In genomic region chr13:45133396-45134118, GRCh38 we compare ENCODE assay signal across 31 cellular contexts. TPM values are rescaled to one million over a fixed set of nuclear protein-coding genes. Genes with fewer than 3 reads are reported as not detected.
DNase-seq lines count a peak whose midpoint lies in the region; ATAC-seq, FAIRE-seq and TF ChIP-seq lines count a peak whose summit lies in the region.
"Had no signal": no experiment of that assay in that cellular context is flagged by ENCODE, and none has a peak within 500 bp of the region (broad histone marks: within the 10 kb centered on the region; RNA-seq: fewer than 3 reads in every experiment).

No MANE protein-coding gene starts in this region.

- no peak for TF ChIP-seq RAD21 in IMR-90 (IDR thresholded peaks at IDR 0.05; ENCODE audit: low read length)
- TF ChIP-seq RAD21 in K562 (CRISPR knock-in tag; conservative IDR thresholded peaks at IDR 0.05 in 1 of 2, IDR thresholded peaks at IDR 0.05 in 1 of 2): no peak

- H3K9me3 ChIP-seq in BE2C (no peaks in the 10 kb centered on the region; the same call in none of the 2 replicates), IMR-90 (ENCODE audit: control insufficient read depth, insufficient read depth, low read length) (0 out of 2 replicates have a peak, but pooled peaks cover 3% of the 10 kb centered on the region), K562 (replicated peaks; ENCODE audit: control insufficient read depth, insufficient read depth, low read depth, low read length) (no peaks in the 10 kb centered on the region), neuronal stem cell (replicated peaks in 1 of 2; ENCODE audit: control insufficient read depth in 2 of 2, insufficient read depth in 1 of 2, low read depth in 1 of 2, low read length in 2 of 2) (peaks cover 2 to 6% of the 10 kb centered on the region in 2 donors)
- H3K9me3 ChIP-seq: adrenal gland, body of pancreas had no signal

- H4K20me1 ChIP-seq in IMR-90 (ENCODE audit: insufficient read depth, low read length): peaks cover 28% of the 10 kb centered on the region
- H4K20me1 ChIP-seq in K562 (replicated peaks; ENCODE audit: control insufficient read depth, insufficient read depth, low read length): no peaks in the 10 kb centered on the region

- WGBS in IMR-90 (ENCODE audit: extremely low coverage in 2 of 2, insufficient read length in 1 of 2), 2 experiments: 100% methylated on average over 3 of the region's 6 CpGs; no CpG with 5 or more reads in 1 of the 2 experiments
- 54% methylated on average over 6 of the region's 6 CpGs for WGBS in K562 (ENCODE audit: insufficient coverage, low coverage, missing lambda C conversion rate)
- no CpG with 5 or more reads among the region's 6 CpGs for WGBS in neuronal stem cell (ENCODE audit: extremely low coverage in 2 of 2, insufficient read length in 2 of 2, insufficient replicate concordance in 1 of 2), 2 donors

- H4K91ac ChIP-seq in IMR-90 (ENCODE audit: insufficient read depth, low read depth, low read length): no peak overlapping the region
- no peak overlapping the region for H4K91ac ChIP-seq in neuronal stem cell (ENCODE audit: low read depth, low read length, poor library complexity)

- H3K4me1 ChIP-seq in BE2C: peaks cover 17% of the 10 kb centered on the region
- H3K4me1 ChIP-seq in IMR-90 (ENCODE audit: control insufficient read depth, insufficient read depth, low read length): peaks cover 4% of the 10 kb centered on the region; the same call in 1 of the 2 replicates
- peaks cover 0 to 2% of the 10 kb centered on the region in 2 experiments; a peak in 3 of 5 replicates for H3K4me1 ChIP-seq in K562 (replicated peaks in 1 of 2; ENCODE audit: control insufficient read depth in 2 of 2, insufficient read depth in 2 of 2, low read length in 2 of 2)
- H3K4me1 ChIP-seq in neuronal stem cell (ENCODE audit: control insufficient read depth in 2 of 2, insufficient read depth in 1 of 2, low read depth in 1 of 2, low read length in 2 of 2): peaks cover 0 to 3% of the 10 kb centered on the region in 2 donors
- H3K4me1 ChIP-seq: BLaER1, body of pancreas had no signal

- H3K27me3 Mint-ChIP-seq in mesothelial cell of epicardium (ENCODE audit: low read depth): no peaks in the 10 kb centered on the region
- H3K27me3 Mint-ChIP-seq in effector memory CD8-positive, alpha-beta T cell: no peaks in the 10 kb centered on the region
- H3K27me3 Mint-ChIP-seq: activated CD4-positive, alpha-beta T cell treated with anti-CD3 and anti-CD28 coated beads for 36 hours; progenitor cell of endocrine pancreas had no signal

- POLR2A ChIA-PET in IMR-90 (lab: Charles Lee; ENCODE audit: unreplicated experiment) (no interaction called here), K562 (lab: Yijun Ruan, JAX) (interaction anchor here (1.0 to 1.2 kb wide), 2 partner anchors 10 to 80 kb away, joined by 3 to 5 read pairs; no protein-coding TSS in a partner anchor)

- H3K23ac ChIP-seq in IMR-90 (ENCODE audit: low read depth, low read length) (no peak overlapping the region), neuronal stem cell (ENCODE audit: low read depth, low read length, poor library complexity) (no peak overlapping the region)

- H2AK5ac ChIP-seq in IMR-90 (ENCODE audit: low read depth, low read length) (no peak overlapping the region), neuronal stem cell (ENCODE audit: low read depth, low read length) (no peak overlapping the region)

- H3K4ac ChIP-seq in IMR-90 (ENCODE audit: low read depth, low read length): no peak overlapping the region
- no peak overlapping the region for H3K4ac ChIP-seq in neuronal stem cell (ENCODE audit: low read length)

- CTCF ChIA-PET in IMR-90 (lab: Yijun Ruan, JAX): interaction anchor here (1.2 kb wide), 1 partner anchor 10 kb away, joined by 3 read pairs; no protein-coding TSS in a partner anchor
- CTCF ChIA-PET in K562 (lab: Yijun Ruan, JAX; ENCODE audit: low intra/inter-chr PET ratio): no interaction called here

- no peak overlapping the region for H3K56ac ChIP-seq in IMR-90 (ENCODE audit: extremely low read depth, insufficient read depth, low read length)

- H2BK120ac ChIP-seq in IMR-90 (ENCODE audit: low read depth, low read length) (no peak overlapping the region), neuronal stem cell (ENCODE audit: low read depth, low read length) (no peak overlapping the region)

- H2AK9ac ChIP-seq in IMR-90 (replicated peaks; ENCODE audit: low read depth, low read length, poor library complexity): no peak overlapping the region

- H4K8ac ChIP-seq in IMR-90 (ENCODE audit: low read depth in 2 of 2, low read length in 2 of 2): no peak overlapping the region
- H4K8ac ChIP-seq in neuronal stem cell (ENCODE audit: low read depth, low read length): no peak overlapping the region

- H3K36me3 ChIP-seq in BE2C: peaks cover 4% of the 10 kb centered on the region
- H3K36me3 ChIP-seq in IMR-90 (ENCODE audit: control insufficient read depth, insufficient read depth, low read length): peaks cover 8% of the 10 kb centered on the region
- peaks cover 21% of the 10 kb centered on the region; the same call in 2 of the 3 replicates for H3K36me3 ChIP-seq in K562 (ENCODE audit: control insufficient read depth, insufficient read depth, low read length)
- H3K36me3 ChIP-seq in neuronal stem cell (replicated peaks in 1 of 2; ENCODE audit: control insufficient read depth in 2 of 2, insufficient read depth in 2 of 2, low read length in 2 of 2): peaks cover 2 to 20% of the 10 kb centered on the region in 2 donors

- H3K27me3 ChIP-seq in BE2C (no peaks in the 10 kb centered on the region), IMR-90 (ENCODE audit: control insufficient read depth, insufficient read depth, low read length) (no peaks in the 10 kb centered on the region), K562 (ENCODE audit: control insufficient read depth in 2 of 2, insufficient read depth in 2 of 2, low read length in 2 of 2) (no peaks in the 10 kb centered on the region), neuronal stem cell (ENCODE audit: control insufficient read depth in 3 of 3, insufficient read depth in 3 of 3, low read depth in 1 of 3, low read length in 3 of 3) (no peaks in the 10 kb centered on the region)
- H3K27me3 ChIP-seq: adrenal gland, BLaER1, body of pancreas, dorsolateral prefrontal cortex, tibial nerve had no signal

- H2BK5ac ChIP-seq in IMR-90 (ENCODE audit: low read depth, low read length, poor library complexity, severe bottlenecking) (no peak overlapping the region), neuronal stem cell (ENCODE audit: low read length) (no peak overlapping the region)

- dilution Hi-C loops in IMR-90 (cut with HindIII; ENCODE audit: low sequenced_read_pairs, unreplicated experiment): no loop called here

- peaks cover 89% of the 10 kb centered on the region for H3K79me2 ChIP-seq in K562 (ENCODE audit: control insufficient read depth, insufficient read depth, low read length)

- no peak overlapping the region for H3K9ac ChIP-seq in IMR-90 (ENCODE audit: low read depth, low read length)
- no peak overlapping the region for H3K9ac ChIP-seq in K562 (ENCODE audit: insufficient read depth in 1 of 2, low read depth in 2 of 2, low read length in 2 of 2)
- no peak overlapping the region for H3K9ac ChIP-seq in neuronal stem cell (ENCODE audit: low read depth, low read length, poor library complexity)
- H3K9ac ChIP-seq: BLaER1 had no signal

- H3K9me1 ChIP-seq in IMR-90 (ENCODE audit: insufficient read depth, low read length) (peaks cover 4% of the 10 kb centered on the region), K562 (ENCODE audit: control insufficient read depth, insufficient read depth, low read length) (no peaks in the 10 kb centered on the region)

- no peak overlapping the region; the same call in 1 of the 2 replicates for H3K27ac ChIP-seq in IMR-90 (ENCODE audit: insufficient read depth, low read length)
- H3K27ac ChIP-seq in K562 (ENCODE audit: extremely low read depth, low read depth, low read length): no peak overlapping the region
- H3K27ac ChIP-seq in neuronal stem cell (replicated peaks; ENCODE audit: low read length): no peak overlapping the region
- H3K27ac ChIP-seq: BLaER1, body of pancreas, dorsolateral prefrontal cortex, tibial nerve had no signal

- H3K18ac ChIP-seq in IMR-90 (ENCODE audit: low read depth, low read length): no peak overlapping the region
- H3K18ac ChIP-seq in neuronal stem cell (ENCODE audit: low read length): no peak overlapping the region

- H2BK15ac ChIP-seq in IMR-90 (ENCODE audit: low read depth, low read length) (no peak overlapping the region), neuronal stem cell (ENCODE audit: low read length) (no peak overlapping the region)

- no peak overlapping the region for H2BK20ac ChIP-seq in IMR-90 (ENCODE audit: low read depth, low read length)

- H3K36me3 Mint-ChIP-seq in mesothelial cell of epicardium: peaks cover 12% of the 10 kb centered on the region
- peaks cover 5% of the 10 kb centered on the region for H3K36me3 Mint-ChIP-seq in effector memory CD8-positive, alpha-beta T cell (ENCODE audit: insufficient read depth)

- no peak for TF ChIP-seq EP300 in K562 (IDR thresholded peaks at IDR 0.05; ENCODE audit: low read length)

- no peak for TF ChIP-seq CTCF in BE2C (IDR thresholded peaks at IDR 0.05; ENCODE audit: low read depth, low read length)
- no peak for TF ChIP-seq CTCF in IMR-90 (conservative IDR thresholded peaks at IDR 0.05; ENCODE audit: low read depth, low read length)
- no peak for TF ChIP-seq CTCF in K562 (IDR thresholded peaks at IDR 0.05 in 2 of 3, conservative IDR thresholded peaks at IDR 0.05 in 1 of 3; ENCODE audit: insufficient read depth in 2 of 3, low read depth in 1 of 3, low read length in 3 of 3)
- no peak for TF ChIP-seq CTCF in mesothelial cell of epicardium (IDR thresholded peaks at IDR 0.05; ENCODE audit: unreplicated experiment)

- no peak overlapping the region for H3K4me3 Mint-ChIP-seq in mesothelial cell of epicardium
- no peak overlapping the region for H3K4me3 Mint-ChIP-seq in effector memory CD8-positive, alpha-beta T cell
- H3K4me3 Mint-ChIP-seq: activated CD4-positive, alpha-beta T cell treated with anti-CD3 and anti-CD28 coated beads for 36 hours; activated CD8-positive, alpha-beta T cell treated with anti-CD3 and anti-CD28 coated beads, Interleukin-2, amount 10 ng/mL, durations not matched to agents 7 days and 5 days; activated naive CD4-positive, alpha-beta T cell treated with anti-CD3 and anti-CD28 coated beads for 36 hours; immature natural killer cell; T-helper 2 cell treated with Interferon-gamma antibody and Interleukin-4, amounts not matched to agents 5 μg/mL and 100 μg/mL, for 36 hours had no signal

- H3K4me2 ChIP-seq in IMR-90 (ENCODE audit: low read depth, low read length): no peak overlapping the region
- no peak overlapping the region; the same call in 1 of the 2 replicates for H3K4me2 ChIP-seq in K562 (ENCODE audit: insufficient read depth, low read length)
- H3K4me2 ChIP-seq in neuronal stem cell (ENCODE audit: insufficient read depth, low read length, poor library complexity, severe bottlenecking): no peak overlapping the region
- H3K4me2 ChIP-seq: BLaER1 had no signal

- H3K14ac ChIP-seq in IMR-90 (replicated peaks; ENCODE audit: low read depth, low read length) (no peak overlapping the region), neuronal stem cell (ENCODE audit: low read length) (no peak overlapping the region)

- DNase-seq in BE2C (peak; percentile 25), IMR-90 (no peak), K562 (ENCODE audit: extremely low read depth in 1 of 4, low spot score in 3 of 4) (peak in 1 of 4 experiments; percentile 23), mesothelial cell of epicardium (ENCODE audit: low spot score in 2 of 2, unreplicated experiment in 2 of 2) (no peak), neuronal stem cell (ENCODE audit: low spot score) (no peak), cerebellum (ENCODE audit: low spot score) (no peak), C1 segment of cervical spinal cord (lab: John Stamatoyannopoulos, UW) (no peak)
- DNase-seq in effector memory CD8-positive, alpha-beta T cell: no peak
- DNase-seq: ACHN; activated CD4-positive, alpha-beta T cell treated with anti-CD3 and anti-CD28 coated beads for 36 hours; activated CD8-positive, alpha-beta T cell treated with anti-CD3 and anti-CD28 coated beads, Interleukin-2, amount 10 ng/mL, durations not matched to agents 7 days and 5 days; activated naive CD4-positive, alpha-beta T cell treated with anti-CD3 and anti-CD28 coated beads for 36 hours; adrenal gland; body of pancreas; cerebellar nuclear complex; dorsolateral prefrontal cortex; HCEC 1CT; immature natural killer cell; left colon; NCI-H1436; NCI-H2107; NCI-H510A treated with DMSO at 0.1 percent for 48 hours; Right ventricle myocardium superior; stimulated activated CD4-positive, alpha-beta T cell treated with anti-CD3 and anti-CD28 coated beads, Interleukin-12 subunit alpha, Interleukin-12 subunit beta, amount 100 ng/mL, for 4 hours; stimulated activated CD4-positive, alpha-beta T cell treated with anti-CD3 and anti-CD28 coated beads, Interleukin-2, amount 100 ng/mL, for 48 hours had no signal

- TF ChIP-seq POLR2A in IMR-90 (IDR thresholded peaks at IDR 0.05; ENCODE audit: low read depth, low read length) (no peak), K562 (conservative IDR thresholded peaks at IDR 0.05) (no peak)

- H3K79me1 ChIP-seq in IMR-90 (ENCODE audit: low read depth in 1 of 2, low read length in 2 of 2): peaks cover 54 to 80% of the 10 kb centered on the region in 2 experiments
- H3K79me1 ChIP-seq in neuronal stem cell (ENCODE audit: low read depth, low read length): peaks cover 2% of the 10 kb centered on the region

- H2BK12ac ChIP-seq in neuronal stem cell (ENCODE audit: low read length): no peak overlapping the region

- peak overlapping the region; percentile 30 for H3K27ac Mint-ChIP-seq in mesothelial cell of epicardium
- no peak overlapping the region for H3K27ac Mint-ChIP-seq in effector memory CD8-positive, alpha-beta T cell
- H3K27ac Mint-ChIP-seq: activated CD4-positive, alpha-beta T cell treated with anti-CD3 and anti-CD28 coated beads for 36 hours; activated CD8-positive, alpha-beta T cell treated with anti-CD3 and anti-CD28 coated beads, Interleukin-2, amount 10 ng/mL, durations not matched to agents 7 days and 5 days; activated naive CD4-positive, alpha-beta T cell treated with anti-CD3 and anti-CD28 coated beads for 36 hours; immature natural killer cell; progenitor cell of endocrine pancreas; T-helper 2 cell treated with Interferon-gamma antibody and Interleukin-4, amounts not matched to agents 5 μg/mL and 100 μg/mL, for 36 hours had no signal

- peak; percentile 72 for ATAC-seq in IMR-90 (ENCODE audit: low read depth)
- ATAC-seq in K562: peak; percentile 65
- no peak for ATAC-seq in effector memory CD8-positive, alpha-beta T cell (replicated peaks)
- ATAC-seq: activated CD4-positive, alpha-beta T cell treated with anti-CD3 and anti-CD28 coated beads for 36 hours; activated CD8-positive, alpha-beta T cell treated with anti-CD3 and anti-CD28 coated beads, Interleukin-2, amount 10 ng/mL, durations not matched to agents 7 days and 5 days; body of pancreas; left colon; sciatic nerve had no signal

- no peak overlapping the region for H3K4me3 ChIP-seq in BE2C (ENCODE audit: low read depth, low read length)
- no peak overlapping the region for H3K4me3 ChIP-seq in IMR-90 (ENCODE audit: insufficient read depth, low read depth, low read length)
- no peak overlapping the region for H3K4me3 ChIP-seq in K562
- H3K4me3 ChIP-seq in neuronal stem cell (ENCODE audit: low read length in 2 of 2): no peak overlapping the region
- H3K4me3 ChIP-seq: adrenal gland, BLaER1, body of pancreas, dorsolateral prefrontal cortex, tibial nerve had no signal

- H3K4me1 Mint-ChIP-seq in mesothelial cell of epicardium: no peaks in the 10 kb centered on the region
- peaks cover 33 to 41% of the 10 kb centered on the region in 2 donors for H3K4me1 Mint-ChIP-seq in effector memory CD8-positive, alpha-beta T cell (ENCODE audit: low read depth in 2 of 2)

- no TSS peak for BruUV-seq in IMR-90 (replicated peaks; lab: Mats Ljungman, UMichigan)
- BruUV-seq in K562 (replicated peaks; lab: Mats Ljungman, UMichigan): no TSS peak

- intact Hi-C loops in IMR-90 (cut with micrococcal nuclease) (no loop called here), K562 (cut with micrococcal nuclease) (no loop called here)

- peaks cover 27% of the 10 kb centered on the region for H3K9me3 Mint-ChIP-seq in mesothelial cell of epicardium
- H3K9me3 Mint-ChIP-seq in effector memory CD8-positive, alpha-beta T cell: peaks cover 5 to 9% of the 10 kb centered on the region in 2 donors

- no peak overlapping the region for H4K5ac ChIP-seq in IMR-90 (ENCODE audit: low read depth, low read length)

- peak; percentile 29 for FAIRE-seq in K562 (lab: Jason Lieb, UNC)
- FAIRE-seq: G401.6 had no signal

- in situ Hi-C loops in IMR-90 (cut with MboI; ENCODE audit: low sequenced_read_pairs): no loop called here
- in situ Hi-C loops in K562 (cut with MboI): no loop called here

- no peak overlapping the region for H2AFZ ChIP-seq in IMR-90 (replicated peaks; ENCODE audit: low read length, poor library complexity)
- H2AFZ ChIP-seq in K562 (ENCODE audit: low read depth, low read length): no peak overlapping the region
- no peak overlapping the region for H2AFZ ChIP-seq in neuronal stem cell (ENCODE audit: low read length)

RNA-seq across cellular contexts. Expression of gene GTF2F2, which starts 13.2 kb away (rescaled TPM):
- 15.4 TPM for polyA plus RNA-seq in BE2C (2012; ENCODE audit: insufficient read depth, insufficient read length, low read depth)
- total RNA-seq in IMR-90 (2012; rRNA removed) (16.5 and 35.6 TPM in 2 replicates), K562 (2014; rRNA removed) (27.8 and 32.4 TPM in 2 replicates), K562 (2014; rRNA removed; fragmentation: Illumina TruSeq; extraction: Trizol) (44.8 and 52.0 TPM in 2 replicates), K562 (2015; rRNA removed; fragmentation: Illumina TruSeq; extraction: Trizol) (35.4 and 38.3 TPM in 2 replicates), K562 (2021) (30.5 and 32.3 TPM in 2 replicates), mesothelial cell of epicardium (19.9 to 21.4 TPM (median 20.7 TPM) in 3 replicates), cerebellum (17.6 TPM)
- polyA plus RNA-seq in IMR-90 (2012; rRNA removed) (19.2 and 21.0 TPM in 2 replicates), K562 (2011; rRNA removed) (20.4 and 24.4 TPM in 2 replicates), K562 (2014; fragmentation: Illumina TruSeq; extraction: Trizol) (28.4 and 32.8 TPM in 2 replicates), K562 (2014; fragmentation: Nextera tagmentation; extraction: Ambion mirVana) (10 to 100 TPM; 19.7 to 22.6 TPM), K562 (2014; rRNA removed) (33.5 and 39.9 TPM in 2 replicates)
- 5.5 and 7.9 TPM in 2 replicates for polyA plus RNA-seq in IMR-90 (2012; cell fraction: cytosol; rRNA removed)
- 2.6 and 9.0 TPM in 2 replicates for polyA plus RNA-seq in IMR-90 (2012; cell fraction: nucleus; rRNA removed; ENCODE audit: low replicate concordance)
- 11.2 and 29.0 TPM in 2 replicates for total RNA-seq in K562 (2011; cell fraction: chromatin; rRNA removed; ENCODE audit: low replicate concordance)
- total RNA-seq in K562 (2011; cell fraction: nucleolus; rRNA removed): 9.5 and 10.9 TPM in 2 replicates
- total RNA-seq in K562 (2011; cell fraction: nucleoplasm; rRNA removed): 15.8 and 25.6 TPM in 2 replicates
- polyA plus RNA-seq in K562 (2011; cell fraction: cytosol; rRNA removed): 5.0 and 8.5 TPM in 2 replicates
- polyA plus RNA-seq in K562 (2011; cell fraction: nucleus; rRNA removed): 4.1 and 6.8 TPM in 2 replicates
- polyA plus RNA-seq in K562 (2012): 18.9 and 22.7 TPM in 2 replicates
- polyA minus RNA-seq in K562 (2011; rRNA and poly(A)+ RNA removed): 17.7 and 20.7 TPM in 2 replicates
- polyA minus RNA-seq in K562 (2011; cell fraction: cytosol; rRNA and poly(A)+ RNA removed): 7.2 and 9.9 TPM in 2 replicates
- 8.1 and 12.7 TPM in 2 replicates for polyA minus RNA-seq in K562 (2011; cell fraction: nucleus; rRNA and poly(A)+ RNA removed)
- polyA plus RNA-seq in neuronal stem cell (2013, experiment 1 of 2): 46.9 TPM
- 50.0 TPM for polyA plus RNA-seq in neuronal stem cell (2013, experiment 2 of 2)
